ENCODE assay signal across 15 cellular contexts in genomic region chr7:141699860-141700259, GRCh38. TPM values are rescaled to one million over a fixed set of nuclear protein-coding genes. Genes with fewer than 3 reads are reported as not detected.
DNase-seq lines count a peak whose midpoint lies in the region; ATAC-seq and TF ChIP-seq lines count a peak whose summit lies in the region.
"Had no signal": no experiment of that assay in that cellular context is flagged by ENCODE, and none has a peak within 500 bp of the region (broad histone marks: within the 10 kb centered on the region; RNA-seq: fewer than 3 reads in every experiment).

No MANE protein-coding gene starts in this region.

- peak overlapping the region; percentile 83 for H3K4me3 Mint-ChIP-seq in activated CD4-positive, alpha-beta T cell treated with anti-CD3 and anti-CD28 coated beads, Interleukin-2, amount 10 ng/mL, durations not matched to agents 24 days and 14 days
- H3K4me3 Mint-ChIP-seq in T-cell (peak overlapping the region; percentile 84 to 94 (median 88)), progenitor cell of endocrine pancreas (ENCODE audit: low read depth) (peak overlapping the region; percentile 85)

- TF ChIP-seq CTCF in progenitor cell of endocrine pancreas (IDR thresholded peaks at IDR 0.05; ENCODE audit: unreplicated experiment) (no peak), GM10266 (IDR thresholded peaks at IDR 0.05; ENCODE audit: control insufficient read depth, insufficient read depth, low read depth, missing control alignments) (no peak)

- peaks cover 11% of the 10 kb centered on the region for H3K27me3 Mint-ChIP-seq in activated CD4-positive, alpha-beta T cell treated with anti-CD3 and anti-CD28 coated beads, Interleukin-2, amount 10 ng/mL, durations not matched to agents 24 days and 14 days
- no peaks in the 10 kb centered on the region for H3K27me3 Mint-ChIP-seq in T-cell
- H3K27me3 Mint-ChIP-seq in progenitor cell of endocrine pancreas: no peaks in the 10 kb centered on the region

- intact Hi-C loops in activated CD4-positive, alpha-beta T cell treated with anti-CD3 and anti-CD28 coated beads, Interleukin-2, amount 10 ng/mL, durations not matched to agents 24 days and 14 days (cut with micrococcal nuclease): loop anchor here (2.0 kb wide), 1 partner anchor 21 kb away; no protein-coding TSS in a partner anchor

- H3K36me3 Mint-ChIP-seq in activated CD4-positive, alpha-beta T cell treated with anti-CD3 and anti-CD28 coated beads, Interleukin-2, amount 10 ng/mL, durations not matched to agents 24 days and 14 days (ENCODE audit: low read depth): peaks cover 14% of the 10 kb centered on the region
- H3K36me3 Mint-ChIP-seq in T-cell: peaks cover 8% of the 10 kb centered on the region
- no peaks in the 10 kb centered on the region for H3K36me3 Mint-ChIP-seq in progenitor cell of endocrine pancreas (ENCODE audit: insufficient read depth)

- H3K27ac ChIP-seq in cingulate gyrus (ENCODE audit: low read depth, low read length): peak overlapping the region; percentile 34

- DNase-seq in activated CD4-positive, alpha-beta T cell treated with anti-CD3 and anti-CD28 coated beads, Interleukin-2, amount 10 ng/mL, durations not matched to agents 24 days and 14 days: no peak
- DNase-seq in activated CD4-positive, alpha-beta T cell treated with anti-CD3 and anti-CD28 coated beads, Interleukin-2, amount 50 U/mL, for 1 hour: no peak
- DNase-seq in T-cell (no peak), progenitor cell of endocrine pancreas (ENCODE audit: low spot score, unreplicated experiment) (no peak), inferior parietal cortex (ENCODE audit: extremely low spot score) (no peak), GM10266 (ENCODE audit: extremely low spot score) (no peak)
- DNase-seq: activated CD8-positive, alpha-beta memory T cell treated with anti-CD3 and anti-CD28 coated beads for 24 hours; NCI-H2081; NCI-H774; RPMI8226 had no signal

- peaks cover 45% of the 10 kb centered on the region for H3K4me1 Mint-ChIP-seq in activated CD4-positive, alpha-beta T cell treated with anti-CD3 and anti-CD28 coated beads, Interleukin-2, amount 10 ng/mL, durations not matched to agents 24 days and 14 days
- H3K4me1 Mint-ChIP-seq in T-cell: peaks cover 64 to 73% (median 66%) of the 10 kb centered on the region in 3 donors
- peaks cover 46% of the 10 kb centered on the region for H3K4me1 Mint-ChIP-seq in progenitor cell of endocrine pancreas (ENCODE audit: low read depth)

- H3K9me3 Mint-ChIP-seq in activated CD4-positive, alpha-beta T cell treated with anti-CD3 and anti-CD28 coated beads, Interleukin-2, amount 10 ng/mL, durations not matched to agents 24 days and 14 days: no peaks in the 10 kb centered on the region
- H3K9me3 Mint-ChIP-seq in T-cell (no peaks in the 10 kb centered on the region), progenitor cell of endocrine pancreas (ENCODE audit: low read depth) (no peaks in the 10 kb centered on the region)

- CTCF ChIA-PET in T-cell (lab: Charles Lee): interaction anchor here in 1 of 2 donors (1.1 to 2.1 kb wide), 2 partner anchors 10 to 46 kb away, joined by 3 to 11 read pairs; no protein-coding TSS in a partner anchor

- POLR2A ChIA-PET in T-cell (lab: Charles Lee): interaction anchor here in 1 of 2 donors (1.0 kb wide), 1 partner anchor 38 kb away, joined by 3 read pairs; the partner anchor contains the start of gene SSBP1

- no peak overlapping the region for H3K27ac Mint-ChIP-seq in activated CD4-positive, alpha-beta T cell treated with anti-CD3 and anti-CD28 coated beads, Interleukin-2, amount 10 ng/mL, durations not matched to agents 24 days and 14 days
- H3K27ac Mint-ChIP-seq in T-cell (peak overlapping the region; percentile 80 to 83), progenitor cell of endocrine pancreas (peak overlapping the region; percentile 29)

- ATAC-seq in T-cell (replicated peaks in 1 of 4): no peak
- no peak for ATAC-seq in HG03139 (IDR thresholded peaks at IDR 0.05; ENCODE audit: unreplicated experiment)

RNA-seq across cellular contexts. Expression of gene DENND11, which starts 2.1 kb away (rescaled TPM):
- 33.3 and 35.1 TPM in 2 replicates for total RNA-seq in activated CD4-positive, alpha-beta T cell treated with anti-CD3 and anti-CD28 coated beads, Interleukin-2, amount 10 ng/mL, durations not matched to agents 24 days and 14 days
- 10 to 100 TPM; 46.7 to 55.7 (median 54.8) TPM for total RNA-seq in T-cell
- total RNA-seq in progenitor cell of endocrine pancreas: 52.3 and 52.8 TPM in 2 replicates

RNA-seq across cellular contexts. Expression of gene WEE2, which starts 8.3 kb away (rescaled TPM):
- not detected in 2 replicates for total RNA-seq in activated CD4-positive, alpha-beta T cell treated with anti-CD3 and anti-CD28 coated beads, Interleukin-2, amount 10 ng/mL, durations not matched to agents 24 days and 14 days
- total RNA-seq in T-cell (not detected), progenitor cell of endocrine pancreas (0.16 and 0.36 TPM in 2 replicates)
- total RNA-seq: lung, M059J, tibial nerve had no signal

RNA-seq across cellular contexts. Expression of gene SSBP1, which starts 38.3 kb away (rescaled TPM):
- total RNA-seq in activated CD4-positive, alpha-beta T cell treated with anti-CD3 and anti-CD28 coated beads, Interleukin-2, amount 10 ng/mL, durations not matched to agents 24 days and 14 days: 264 and 266 TPM in 2 replicates
- total RNA-seq in T-cell: 100 to 1,000 TPM in 1 of 5 donors, 10 to 100 TPM in 4; 88.1 to 116 (median 91.1) TPM
- total RNA-seq in progenitor cell of endocrine pancreas: 129 and 132 TPM in 2 replicates
